ENCODE assay signal across 13 cellular contexts in genomic region chr11:14042686-14043440, GRCh38.
"Had no signal": no experiment of that assay in that cellular context is flagged by ENCODE, and none has a peak within 500 bp of the region (broad histone marks: within the 10 kb centered on the region; RNA-seq: fewer than 3 reads in every experiment).

No MANE protein-coding gene starts in this region.

- H3K27ac ChIP-seq: brain microvascular endothelial cell, neural progenitor cell, ovary had no signal

- H3K4me3 ChIP-seq: neural progenitor cell, ovary had no signal

- DNase-seq: activated CD4-positive, alpha-beta T cell treated with anti-CD3 and anti-CD28 coated beads for 48 hours; activated CD4-positive, CD25-positive, alpha-beta regulatory T cell; activated CD8-positive, alpha-beta T cell treated with anti-CD3 and anti-CD28 coated beads, Interleukin-2, amount 10 ng/mL, durations not matched to agents 7 days and 5 days; activated naive CD4-positive, alpha-beta T cell treated with Interleukin-2 at 50 U/mL for 16 hours; activated naive CD8-positive, alpha-beta T cell treated with anti-CD3 and anti-CD28 coated beads, Interleukin-2, amount 10 ng/mL, durations not matched to agents 7 days and 5 days; activated T-cell treated with anti-CD3 and anti-CD28 coated beads, Interleukin-2, amount 50 U/mL, for 24 hours; brain microvascular endothelial cell; effector CD4-positive, alpha-beta T cell; ovary; T-helper 1 cell; T-helper 9 cell had no signal

- H3K27me3 ChIP-seq: brain microvascular endothelial cell, neural progenitor cell, ovary had no signal

- H3K36me3 ChIP-seq: brain microvascular endothelial cell, neural progenitor cell, ovary had no signal

- ATAC-seq: activated CD8-positive, alpha-beta T cell treated with anti-CD3 and anti-CD28 coated beads, Interleukin-2, amount 10 ng/mL, durations not matched to agents 7 days and 5 days; left lobe of liver had no signal

- H3K9me3 ChIP-seq: ovary had no signal
